Comparison of ENCODE assay signal across 9 cellular contexts in genomic region chr1:224542783-224543440, GRCh38.
A peak's percentile ranks its signal among the peaks of the same experiment; 100 is the strongest.
DNase-seq lines count a peak whose midpoint lies in the region; ATAC-seq and TF ChIP-seq lines count a peak whose summit lies in the region.
"Had no signal": no experiment of that assay in that cellular context is flagged by ENCODE, and none has a peak within 500 bp of the region (broad histone marks: within the 10 kb centered on the region; RNA-seq: fewer than 3 reads in every experiment).

No MANE protein-coding gene starts in this region.

- no peaks in the 10 kb centered on the region for H3K27me3 ChIP-seq in CD4-positive, alpha-beta memory T cell (ENCODE audit: insufficient read depth, low read length)
- H3K27me3 ChIP-seq in MG63 = no peaks in the 10 kb centered on the region
- no peaks in the 10 kb centered on the region for H3K27me3 ChIP-seq in dorsolateral prefrontal cortex
- H3K27me3 ChIP-seq: cardiac muscle cell had no signal

- H3K4me3 ChIP-seq in CD4-positive, alpha-beta memory T cell (ENCODE audit: low read length in 2 of 2) = no peak overlapping the region
- H3K4me3 ChIP-seq in MG63 = no peak overlapping the region
- no peak overlapping the region for H3K4me3 ChIP-seq in mesodermal cell (ENCODE audit: extremely low read depth, insufficient read depth, low read length, poor library complexity, severe bottlenecking)
- H3K4me3 ChIP-seq in dorsolateral prefrontal cortex = no peak overlapping the region
- H3K4me3 ChIP-seq: cardiac muscle cell had no signal

- peaks cover 12% of the 10 kb centered on the region for H3K4me1 ChIP-seq in CD4-positive, alpha-beta memory T cell (ENCODE audit: insufficient read depth, low read length)
- peaks cover 45% of the 10 kb centered on the region for H3K4me1 ChIP-seq in mesodermal cell (ENCODE audit: control insufficient read depth, insufficient read depth, low read length, poor library complexity, severe bottlenecking)

- no peak overlapping the region for H3K27ac ChIP-seq in CD4-positive, alpha-beta memory T cell (ENCODE audit: low read depth, low read length)
- H3K27ac ChIP-seq in mesodermal cell (ENCODE audit: low read depth, low read length, severe bottlenecking) = peak overlapping the region; percentile 95
- H3K27ac ChIP-seq in dorsolateral prefrontal cortex = no peak overlapping the region
- H3K27ac ChIP-seq: cardiac muscle cell had no signal

- intact Hi-C loops in CD4-positive, alpha-beta memory T cell (cut with micrococcal nuclease) = no loop called here
- intact Hi-C loops in dorsolateral prefrontal cortex (cut with DNase I) = no loop called here

- no peaks in the 10 kb centered on the region for H3K9me3 ChIP-seq in CD4-positive, alpha-beta memory T cell (ENCODE audit: control insufficient read depth in 1 of 2, low read length in 2 of 2)
- H3K9me3 ChIP-seq in MG63 (no peaks in the 10 kb centered on the region), mesodermal cell (ENCODE audit: control insufficient read depth, low read length) (peaks cover 12% of the 10 kb centered on the region)

- H3K9me3 Mint-ChIP-seq in CD4-positive, alpha-beta memory T cell = no peaks in the 10 kb centered on the region
- no peaks in the 10 kb centered on the region for H3K9me3 Mint-ChIP-seq in activated naive CD4-positive, alpha-beta T cell treated with anti-CD3 and anti-CD28 coated beads, Interleukin-2, amount 50 U/mL, for 72 hours

- CTCF ChIA-PET in CD4-positive, alpha-beta memory T cell (lab: Charles Lee; ENCODE audit: partially characterized antibody) = interaction anchor here (0.9 to 1.6 kb wide), 2 partner anchors 29 to 31 kb away, joined by 3 to 5 read pairs; no protein-coding TSS in a partner anchor

- no peaks in the 10 kb centered on the region for H3K36me3 Mint-ChIP-seq in CD4-positive, alpha-beta memory T cell
- no peaks in the 10 kb centered on the region for H3K36me3 Mint-ChIP-seq in activated naive CD4-positive, alpha-beta T cell treated with anti-CD3 and anti-CD28 coated beads, Interleukin-2, amount 50 U/mL, for 72 hours

- H3K27me3 Mint-ChIP-seq in CD4-positive, alpha-beta memory T cell = no peaks in the 10 kb centered on the region

- POLR2A ChIA-PET in CD4-positive, alpha-beta memory T cell (lab: Charles Lee; ENCODE audit: partially characterized antibody) = no interaction called here

- WGBS in mesodermal cell (ENCODE audit: insufficient coverage in 2 of 2), 2 experiments = 69 to 75% methylated on average over 4 of the region's 7 CpGs

- peak in 3 of 5 donors; percentile 4 to 64 (median 20) for DNase-seq in CD4-positive, alpha-beta memory T cell
- peak; percentile 65 for DNase-seq in MG63
- DNase-seq in activated naive CD4-positive, alpha-beta T cell treated with anti-CD3 and anti-CD28 coated beads, Interleukin-2, amount 50 U/mL, for 72 hours (ENCODE audit: low spot score in 2 of 2) = peak in 1 of 2 donors; percentile 30
- DNase-seq in dorsolateral prefrontal cortex = no peak
- DNase-seq in Ammon's horn (ENCODE audit: low spot score) = no peak
- no peak for DNase-seq in cortex of kidney (lab: John Stamatoyannopoulos, UW)

- TF ChIP-seq CTCF in dorsolateral prefrontal cortex (IDR thresholded peaks at IDR 0.05 in 54 of 56, conservative IDR thresholded peaks at IDR 0.05 in 2 of 56; ENCODE audit: low read depth in 1 of 56, partially characterized antibody in 56 of 56) = no peak

- peaks cover 8 to 16% (median 12%) of the 10 kb centered on the region in 4 donors for H3K4me1 Mint-ChIP-seq in CD4-positive, alpha-beta memory T cell

- H3K4me3 Mint-ChIP-seq in CD4-positive, alpha-beta memory T cell = peak overlapping the region in 1 of 8 donors; percentile 16

- H3K27ac Mint-ChIP-seq in CD4-positive, alpha-beta memory T cell = peak overlapping the region in 1 of 7 donors; percentile 5
- peak overlapping the region in 1 of 2 donors; percentile 42 for H3K27ac Mint-ChIP-seq in activated naive CD4-positive, alpha-beta T cell treated with anti-CD3 and anti-CD28 coated beads, Interleukin-2, amount 50 U/mL, for 72 hours

- H3K36me3 ChIP-seq in CD4-positive, alpha-beta memory T cell (ENCODE audit: insufficient read depth, low read length) = no peaks in the 10 kb centered on the region
- H3K36me3 ChIP-seq in MG63 = no peaks in the 10 kb centered on the region
- H3K36me3 ChIP-seq in mesodermal cell (ENCODE audit: control insufficient read depth, insufficient read depth, low read length) = no peaks in the 10 kb centered on the region
- H3K36me3 ChIP-seq: cardiac muscle cell had no signal

- ATAC-seq in activated naive CD4-positive, alpha-beta T cell treated with anti-CD3 and anti-CD28 coated beads, Interleukin-2, amount 50 U/mL, for 72 hours = peak; percentile 97 to 100
- no peak for ATAC-seq in GM19452 (IDR thresholded peaks at IDR 0.05; ENCODE audit: unreplicated experiment)

Comparison
In these comparisons a context has a peak if more than half of its experiments do, and no peak if none do; other contexts are left out.
1. DNase-seq: peak in CD4-positive, alpha-beta memory T cell (3 of 5) and MG63 (single experiment); none in dorsolateral prefrontal cortex (0 of 10), Ammon's horn (single experiment) and cortex of kidney (single experiment).